ENCODE assay signal across 9 cellular contexts in the genomic region with DNA sequence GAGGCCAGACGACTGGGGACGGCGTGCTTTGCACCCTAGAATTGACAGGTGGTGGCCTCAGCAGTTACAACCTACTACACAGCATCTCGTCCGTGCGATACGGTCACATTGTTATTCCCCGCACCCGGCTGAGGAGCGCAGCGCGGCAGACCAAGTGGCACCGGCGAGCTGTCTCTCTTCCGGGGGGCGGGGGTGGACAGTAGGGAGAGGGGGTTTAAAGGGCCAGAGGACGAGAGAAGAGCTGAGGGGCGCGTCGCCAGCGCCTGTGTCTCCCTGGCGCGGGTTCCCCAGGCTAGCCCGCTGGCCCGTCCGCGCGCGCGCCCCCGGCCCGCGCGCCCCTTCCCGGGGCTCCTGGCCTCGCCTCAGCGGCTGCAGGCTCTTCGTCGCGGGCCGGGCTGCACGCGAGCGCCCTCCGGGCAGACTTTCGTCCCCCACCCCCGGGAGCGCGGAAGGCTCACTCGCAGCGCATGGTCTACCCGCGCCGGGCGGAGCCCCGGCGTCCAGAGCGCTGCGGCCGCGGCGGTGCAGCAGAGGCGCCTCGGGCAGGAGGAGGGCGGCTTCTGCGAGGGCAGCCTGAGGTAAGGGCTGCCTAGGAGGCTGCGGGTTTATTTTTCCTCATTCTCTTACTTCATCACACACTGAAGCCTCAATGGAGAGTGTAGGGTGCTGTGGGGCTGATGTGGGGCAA. TPM values are rescaled to one million over a fixed set of nuclear protein-coding genes. Genes with fewer than 3 reads are reported as not detected.
DNase-seq lines count a peak whose midpoint lies in the region; ATAC-seq and TF ChIP-seq lines count a peak whose summit lies in the region.
"Had no signal": no experiment of that assay in that cellular context is flagged by ENCODE, and none has a peak within 500 bp of the region (broad histone marks: within the 10 kb centered on the region; RNA-seq: fewer than 3 reads in every experiment).

A gene (plus strand): TSS at position 225 of the 688 bp plus-strand sequence.

- no peak for TF ChIP-seq EP300 in esophagus muscularis mucosa (IDR thresholded peaks at IDR 0.05)

- H3K4me1 ChIP-seq in esophagus muscularis mucosa (peaks cover 0 to 18% (median 16%) of the 10 kb centered on the region in 4 donors), esophagus squamous epithelium (peaks cover 0 to 16% (median 0%) of the 10 kb centered on the region in 3 donors)
- H3K4me1 ChIP-seq: BLaER1 had no signal

- peaks cover 17% of the 10 kb centered on the region for H3K4me1 Mint-ChIP-seq in nephron progenitor cell

- peak within 1 kb of the TSS; percentile 85 for H3K4me3 Mint-ChIP-seq in nephron progenitor cell

- H3K4me3 ChIP-seq in esophagus muscularis mucosa, result peak within 1 kb of the TSS; percentile 33 to 47 (median 41)
- H3K4me3 ChIP-seq in esophagus squamous epithelium, result peak within 1 kb of the TSS in 2 of 4 donors; percentile 35 to 57
- H3K4me3 ChIP-seq: BLaER1 had no signal

- H3K27ac ChIP-seq in esophagus muscularis mucosa (replicated peaks in 1 of 4) (no peak within 1 kb of the TSS), esophagus squamous epithelium (no peak within 1 kb of the TSS)
- H3K27ac ChIP-seq: BLaER1 had no signal

- H3K27me3 Mint-ChIP-seq in nephron progenitor cell (ENCODE audit: low read depth, poor library complexity), result peaks cover 89% of the 10 kb centered on the region

- TF ChIP-seq POLR2A in esophagus muscularis mucosa (IDR thresholded peaks at IDR 0.05; ENCODE audit: low read depth) (no peak), esophagus squamous epithelium (IDR thresholded peaks at IDR 0.05) (no peak)

- no peak within 1 kb of the TSS for H3K27ac Mint-ChIP-seq in nephron progenitor cell

- H3K9me3 Mint-ChIP-seq in nephron progenitor cell, result peaks cover 23% of the 10 kb centered on the region

- DNase-seq in NCI-H1417 (lab: John Stamatoyannopoulos, UW) (peak; percentile 21 to 83 (median 79)), NCI-H1417 treated with DMSO at 0.1 percent for 48 hours (lab: John Stamatoyannopoulos, UW) (no peak), NCI-H69 (lab: John Stamatoyannopoulos, UW) (peak; percentile 8), esophagus muscularis mucosa (ENCODE audit: extremely low spot score) (no peak), nephron progenitor cell (peak; percentile 75), esophagus squamous epithelium (lab: John Stamatoyannopoulos, UW) (no peak), activated gamma-delta T cell (lab: John Stamatoyannopoulos, UW) (no peak)

- ATAC-seq in HG03460 (IDR thresholded peaks at IDR 0.05; ENCODE audit: unreplicated experiment), result no peak

- H3K9me3 ChIP-seq in esophagus muscularis mucosa (peaks cover 0 to 16% (median 10%) of the 10 kb centered on the region in 4 donors), esophagus squamous epithelium (peaks cover 0 to 11% (median 0%) of the 10 kb centered on the region in 3 donors)

- WGBS in esophagus muscularis mucosa, result 1% methylated on average over 46 of the region's 67 CpGs
- WGBS in esophagus squamous epithelium, 2 donors, result 0% methylated on average over 3 of the region's 67 CpGs; no CpG with 5 or more reads in 1 of the 2 donors

- H3K27me3 ChIP-seq in esophagus muscularis mucosa (peaks cover 0 to 52% (median 3%) of the 10 kb centered on the region in 4 donors), esophagus squamous epithelium (peaks cover 0 to 52% (median 0%) of the 10 kb centered on the region in 4 donors)
- H3K27me3 ChIP-seq: BLaER1 had no signal

- intact Hi-C loops in esophagus muscularis mucosa (cut with DNase I), result no loop called here
- intact Hi-C loops in esophagus squamous epithelium (cut with DNase I), result no loop called here

- H3K36me3 Mint-ChIP-seq in nephron progenitor cell (ENCODE audit: low read depth), result peaks cover 9% of the 10 kb centered on the region

- TF ChIP-seq CTCF in esophagus muscularis mucosa (IDR thresholded peaks at IDR 0.05) (no peak), nephron progenitor cell (IDR thresholded peaks at IDR 0.05) (no peak), esophagus squamous epithelium (IDR thresholded peaks at IDR 0.05) (no peak)

- H3K36me3 ChIP-seq in esophagus muscularis mucosa, result no peaks in the 10 kb centered on the region
- no peaks in the 10 kb centered on the region for H3K36me3 ChIP-seq in esophagus squamous epithelium
- H3K36me3 ChIP-seq: BLaER1 had no signal

RNA-seq across cellular contexts. Expression of the gene that starts here (rescaled TPM):
- total RNA-seq in esophagus muscularis mucosa, result 10 to 100 TPM in 1 of 4 donors, 1 to 10 TPM in 3; 3.7 to 16.6 (median 5.1) TPM
- 1 to 10 TPM in 3 of 4 donors, under 1 TPM in 1; 0.08 to 6.7 (median 3.4) TPM for total RNA-seq in esophagus squamous epithelium

Comparison
In these comparisons a context has a peak if more than half of its experiments do, and no peak if none do; other contexts are left out.
1. DNase-seq: peak in NCI-H1417 (3 of 3), NCI-H69 (single experiment) and nephron progenitor cell (single experiment); none in NCI-H1417 treated with DMSO at 0.1 percent for 48 hours (single experiment), esophagus muscularis mucosa (single experiment), esophagus squamous epithelium (single experiment) and activated gamma-delta T cell (single experiment).